In genomic region chr17:18228176-18228682, GRCh38 we compare ENCODE assay signal across 26 cellular contexts. TPM values are rescaled to one million over a fixed set of nuclear protein-coding genes. Genes with fewer than 3 reads are reported as not detected.
DNase-seq lines count a peak whose midpoint lies in the region; ATAC-seq, FAIRE-seq and TF ChIP-seq lines count a peak whose summit lies in the region.
"Had no signal": no experiment of that assay in that cellular context is flagged by ENCODE, and none has a peak within 500 bp of the region (broad histone marks: within the 10 kb centered on the region; RNA-seq: fewer than 3 reads in every experiment).

No MANE protein-coding gene starts in this region.

- intact Hi-C loops in natural killer cell (cut with micrococcal nuclease): no loop called here
- intact Hi-C loops in posterior cingulate gyrus (cut with DNase I): loop anchor here (5.0 to 10.0 kb wide), 2 partner anchors 34 to 87 kb away; partner anchors contain the start of genes MIEF2, SMCR8 and TOP3A

- H3K27me3 Mint-ChIP-seq in natural killer cell (ENCODE audit: low read depth in 2 of 2): no peaks in the 10 kb centered on the region
- no peaks in the 10 kb centered on the region for H3K27me3 Mint-ChIP-seq in natural killer cell treated with Interleukin-12 subunit alpha and Interleukin-12 subunit beta and Interleukin-15 and Interleukin-18, amount 100 ng/mL, for 72 hours
- no peaks in the 10 kb centered on the region for H3K27me3 Mint-ChIP-seq in astrocyte (ENCODE audit: low read depth, unreplicated experiment)
- H3K27me3 Mint-ChIP-seq in nephron (ENCODE audit: low read depth): no peaks in the 10 kb centered on the region
- H3K27me3 Mint-ChIP-seq in type B pancreatic cell: no peaks in the 10 kb centered on the region
- H3K27me3 Mint-ChIP-seq: activated CD8-positive, alpha-beta T cell treated with anti-CD3 and anti-CD28 coated beads for 36 hours had no signal

- no peak for FAIRE-seq in astrocyte (lab: Jason Lieb, UNC)
- FAIRE-seq: bronchial epithelial cell, GM12891, islet of Langerhans had no signal

- H3K9me3 ChIP-seq in astrocyte (ENCODE audit: insufficient read depth, low read depth, low read length): no peaks in the 10 kb centered on the region
- H3K9me3 ChIP-seq: adrenal gland, gastroesophageal sphincter, Peyer's patch, SJCRH30, uterus had no signal

- H3K79me2 ChIP-seq in astrocyte (ENCODE audit: insufficient read depth, low read length): peaks cover 64% of the 10 kb centered on the region

- no peak overlapping the region for H3K4me2 ChIP-seq in astrocyte (ENCODE audit: low read length)

- H3K9me3 Mint-ChIP-seq in natural killer cell (no peaks in the 10 kb centered on the region), astrocyte (ENCODE audit: unreplicated experiment) (peaks cover 2% of the 10 kb centered on the region), nephron (no peaks in the 10 kb centered on the region), type B pancreatic cell (no peaks in the 10 kb centered on the region)
- H3K9me3 Mint-ChIP-seq in natural killer cell treated with Interleukin-12 subunit alpha and Interleukin-12 subunit beta and Interleukin-15 and Interleukin-18, amount 100 ng/mL, for 72 hours: no peaks in the 10 kb centered on the region
- H3K9me3 Mint-ChIP-seq: activated CD8-positive, alpha-beta T cell treated with anti-CD3 and anti-CD28 coated beads for 36 hours had no signal

- no peaks in the 10 kb centered on the region for H3K36me3 Mint-ChIP-seq in natural killer cell
- H3K36me3 Mint-ChIP-seq in natural killer cell treated with Interleukin-12 subunit alpha and Interleukin-12 subunit beta and Interleukin-15 and Interleukin-18, amount 100 ng/mL, for 72 hours: no peaks in the 10 kb centered on the region
- H3K36me3 Mint-ChIP-seq in astrocyte (ENCODE audit: low read depth, unreplicated experiment): no peaks in the 10 kb centered on the region
- H3K36me3 Mint-ChIP-seq in nephron (ENCODE audit: low read depth): no peaks in the 10 kb centered on the region
- H3K36me3 Mint-ChIP-seq in type B pancreatic cell: no peaks in the 10 kb centered on the region

- no peak overlapping the region for H3K27ac ChIP-seq in astrocyte (ENCODE audit: low read depth, low read length)
- H3K27ac ChIP-seq: adrenal gland, coronary artery, gastroesophageal sphincter, Peyer's patch, SJCRH30, skin epidermis, uterus had no signal

- no peak for ATAC-seq in natural killer cell
- ATAC-seq in natural killer cell treated with Interleukin-12 subunit alpha and Interleukin-12 subunit beta and Interleukin-15 and Interleukin-18, amount 100 ng/mL, for 72 hours: no peak
- ATAC-seq: activated CD4-positive, CD25-positive, alpha-beta regulatory T cell treated with anti-CD3 and anti-CD28 coated beads, Interleukin-2, amount 50 U/mL, for 24 hours; activated CD8-positive, alpha-beta T cell treated with anti-CD3 and anti-CD28 coated beads for 36 hours; gastroesophageal sphincter had no signal

- no peak overlapping the region for H3K4me3 ChIP-seq in astrocyte (ENCODE audit: insufficient read depth, low read depth, low read length)
- H3K4me3 ChIP-seq: adrenal gland, coronary artery, gastroesophageal sphincter, Peyer's patch, SJCRH30, skin epidermis, uterus had no signal

- peak overlapping the region; percentile 21 for H3K4me3 Mint-ChIP-seq in natural killer cell
- H3K4me3 Mint-ChIP-seq in natural killer cell treated with Interleukin-12 subunit alpha and Interleukin-12 subunit beta and Interleukin-15 and Interleukin-18, amount 100 ng/mL, for 72 hours: no peak overlapping the region
- H3K4me3 Mint-ChIP-seq in astrocyte (ENCODE audit: unreplicated experiment): no peak overlapping the region
- H3K4me3 Mint-ChIP-seq in nephron: peak overlapping the region; percentile 43 to 71 (median 57)
- H3K4me3 Mint-ChIP-seq in type B pancreatic cell: peak overlapping the region; percentile 65
- H3K4me3 Mint-ChIP-seq: activated CD8-positive, alpha-beta T cell treated with anti-CD3 and anti-CD28 coated beads for 36 hours had no signal

- H2AFZ ChIP-seq in astrocyte (ENCODE audit: low read depth, low read length): no peak overlapping the region

- no peaks in the 10 kb centered on the region for H3K27me3 ChIP-seq in astrocyte (ENCODE audit: insufficient read depth, low read length)
- H3K27me3 ChIP-seq: adrenal gland, gastroesophageal sphincter, Peyer's patch, SJCRH30, uterus had no signal

- peak overlapping the region in 1 of 2 donors; percentile 59 for H3K27ac Mint-ChIP-seq in natural killer cell
- H3K27ac Mint-ChIP-seq in natural killer cell treated with Interleukin-12 subunit alpha and Interleukin-12 subunit beta and Interleukin-15 and Interleukin-18, amount 100 ng/mL, for 72 hours: peak overlapping the region in 1 of 2 donors; percentile 28
- H3K27ac Mint-ChIP-seq in astrocyte (ENCODE audit: unreplicated experiment): peak overlapping the region; percentile 23
- peak overlapping the region in 2 of 3 experiments; percentile 23 to 92 for H3K27ac Mint-ChIP-seq in nephron
- H3K27ac Mint-ChIP-seq in type B pancreatic cell: peak overlapping the region; percentile 62
- H3K27ac Mint-ChIP-seq: activated CD8-positive, alpha-beta T cell treated with anti-CD3 and anti-CD28 coated beads for 36 hours had no signal

- no peak overlapping the region for H3K9ac ChIP-seq in astrocyte (ENCODE audit: low read length)

- H3K4me1 Mint-ChIP-seq in natural killer cell (peaks cover 27 to 28% of the 10 kb centered on the region in 2 donors), astrocyte (ENCODE audit: low read depth, unreplicated experiment) (peaks cover 5% of the 10 kb centered on the region), nephron (peaks cover 31% of the 10 kb centered on the region), type B pancreatic cell (ENCODE audit: unreplicated experiment) (peaks cover 34% of the 10 kb centered on the region)
- peaks cover 6 to 22% of the 10 kb centered on the region in 2 donors for H3K4me1 Mint-ChIP-seq in natural killer cell treated with Interleukin-12 subunit alpha and Interleukin-12 subunit beta and Interleukin-15 and Interleukin-18, amount 100 ng/mL, for 72 hours (ENCODE audit: low read depth in 2 of 2)

- H4K20me1 ChIP-seq in astrocyte (ENCODE audit: insufficient read depth, low read length): peaks cover 74% of the 10 kb centered on the region

- H3K4me1 ChIP-seq in astrocyte (ENCODE audit: insufficient read depth, low read length): peaks cover 19% of the 10 kb centered on the region

- TF ChIP-seq CTCF in natural killer cell (IDR thresholded peaks at IDR 0.05) (no peak), astrocyte (IDR thresholded peaks at IDR 0.05; ENCODE audit: insufficient read depth, low read depth, low read length) (no peak), nephron (IDR thresholded peaks at IDR 0.05; ENCODE audit: unreplicated experiment in 3 of 3) (no peak), type B pancreatic cell (conservative IDR thresholded peaks at IDR 0.05) (no peak)

- H3K36me3 ChIP-seq in astrocyte (ENCODE audit: insufficient read depth, low read length): no peaks in the 10 kb centered on the region
- H3K36me3 ChIP-seq: adrenal gland, Peyer's patch, uterus had no signal

- DNase-seq in natural killer cell: no peak
- no peak for DNase-seq in natural killer cell treated with Interleukin-12 subunit alpha and Interleukin-12 subunit beta and Interleukin-15 and Interleukin-18, amount 100 ng/mL, for 72 hours (ENCODE audit: low spot score)
- no peak for DNase-seq in astrocyte (ENCODE audit: low read depth)
- DNase-seq in type B pancreatic cell (ENCODE audit: extremely low spot score, unreplicated experiment): no peak
- DNase-seq in activated gamma-delta T cell (lab: John Stamatoyannopoulos, UW): no peak
- no peak for DNase-seq in posterior cingulate gyrus
- no peak for DNase-seq in MV-4-11 (lab: John Stamatoyannopoulos, UW)
- DNase-seq: activated CD8-positive, alpha-beta T cell treated with anti-CD3 and anti-CD28 coated beads for 36 hours; activated gamma-delta T cell treated with Interleukin-2 at 50 U/mL for 16 hours; HCEC 1CT; KBM-7; NCI-H1436 treated with DMSO at 0.1 percent for 48 hours; NCI-H510A treated with DMSO at 0.1 percent for 48 hours; NK-92 treated with Interleukin-12 subunit alpha and Interleukin-12 subunit beta, amount 100 ng/mL, for 24 hours; Peyer's patch; uterus had no signal

RNA-seq across cellular contexts. Expression of gene LLGL1, which starts 2.8 kb away (rescaled TPM):
- total RNA-seq in natural killer cell: 10 to 100 TPM; 19.7 to 26.2 (median 25.8) TPM
- total RNA-seq in natural killer cell treated with Interleukin-12 subunit alpha and Interleukin-12 subunit beta and Interleukin-15 and Interleukin-18, amount 100 ng/mL, for 72 hours: 10 to 100 TPM; 16.6 to 23.0 TPM
- total RNA-seq in astrocyte: 43.5 and 44.6 TPM in 2 replicates
- 35.1 and 61.2 TPM in 2 replicates for total RNA-seq in type B pancreatic cell (ENCODE audit: low replicate concordance)

RNA-seq across cellular contexts. Expression of gene FLII, which starts 30.3 kb away (rescaled TPM):
- total RNA-seq in natural killer cell (100 to 1,000 TPM; 286 to 342 (median 327) TPM), astrocyte (227 and 257 TPM in 2 replicates), type B pancreatic cell (ENCODE audit: low replicate concordance) (248 and 320 TPM in 2 replicates)
- total RNA-seq in natural killer cell treated with Interleukin-12 subunit alpha and Interleukin-12 subunit beta and Interleukin-15 and Interleukin-18, amount 100 ng/mL, for 72 hours: 100 to 1,000 TPM; 247 to 285 TPM

RNA-seq across cellular contexts. Expression of gene MIEF2, which starts 32.2 kb away (rescaled TPM):
- total RNA-seq in natural killer cell: 10 to 100 TPM; 10.6 to 12.8 (median 11.3) TPM
- 1 to 10 TPM; 6.8 to 8.1 TPM for total RNA-seq in natural killer cell treated with Interleukin-12 subunit alpha and Interleukin-12 subunit beta and Interleukin-15 and Interleukin-18, amount 100 ng/mL, for 72 hours
- 11.6 and 14.1 TPM in 2 replicates for total RNA-seq in astrocyte
- 17.9 and 31.2 TPM in 2 replicates for total RNA-seq in type B pancreatic cell (ENCODE audit: low replicate concordance)

RNA-seq across cellular contexts. Expression of gene ALKBH5, which starts 44.6 kb away (rescaled TPM):
- total RNA-seq in natural killer cell (100 to 1,000 TPM in 1 of 3 donors, 10 to 100 TPM in 2; 95.6 to 114 (median 96.7) TPM), astrocyte (92.6 and 104 TPM in 2 replicates), type B pancreatic cell (ENCODE audit: low replicate concordance) (79.8 and 88.8 TPM in 2 replicates)
- 100 to 1,000 TPM; 121 to 123 TPM for total RNA-seq in natural killer cell treated with Interleukin-12 subunit alpha and Interleukin-12 subunit beta and Interleukin-15 and Interleukin-18, amount 100 ng/mL, for 72 hours

Comparison
In these comparisons a context has a peak if more than half of its experiments do, and no peak if none do; other contexts are left out.
1. H3K4me3 Mint-ChIP-seq: peak in natural killer cell (single experiment), nephron (3 of 3) and type B pancreatic cell (single experiment); none in natural killer cell treated with Interleukin-12 subunit alpha and Interleukin-12 subunit beta and Interleukin-15 and Interleukin-18, amount 100 ng/mL, for 72 hours (single experiment) and astrocyte (single experiment).